In the genomic region with DNA sequence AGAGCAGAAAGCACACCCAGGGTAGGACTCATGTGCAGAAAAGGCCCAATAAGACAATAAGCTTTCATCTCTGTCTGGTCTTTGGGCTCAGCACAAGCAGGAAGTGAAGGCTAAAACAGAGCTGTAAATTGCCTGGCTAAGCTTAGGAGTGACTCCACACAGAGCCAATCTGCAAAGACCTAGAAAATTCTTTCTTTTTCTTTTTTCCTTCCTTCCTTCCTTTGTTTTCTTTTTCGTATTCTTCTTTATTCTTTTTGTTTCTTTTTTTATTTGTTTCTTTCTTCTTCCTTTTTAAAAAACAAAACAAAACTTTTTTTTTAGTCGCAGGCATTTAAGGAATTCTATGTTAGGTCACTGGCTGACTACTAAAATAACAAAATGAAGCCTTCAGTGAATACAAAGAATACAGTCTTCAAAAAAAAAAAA, we compare ENCODE assay signal across 15 cellular contexts. TPM values are rescaled to one million over a fixed set of nuclear protein-coding genes. Genes with fewer than 3 reads are reported as not detected.
DNase-seq lines count a peak whose midpoint lies in the region; ATAC-seq and TF ChIP-seq lines count a peak whose summit lies in the region.
"Had no signal": no experiment of that assay in that cellular context is flagged by ENCODE, and none has a peak within 500 bp of the region (broad histone marks: within the 10 kb centered on the region; RNA-seq: fewer than 3 reads in every experiment).

No MANE protein-coding gene starts in this region.

- H3K79me2 ChIP-seq in parathyroid adenoma: no peaks in the 10 kb centered on the region

- no peak for ATAC-seq in HG03457 (IDR thresholded peaks at IDR 0.05; ENCODE audit: unreplicated experiment)

- no peak overlapping the region for H3K4me3 Mint-ChIP-seq in glutamatergic neuron (ENCODE audit: unreplicated experiment)

- in situ Hi-C loops in SK-MEL-5 (cut with HindIII; ENCODE audit: low pct_unique_long_range_greater_than_20kb, low sequenced_read_pairs): no loop called here

- H3K36me3 ChIP-seq in parathyroid adenoma (ENCODE audit: control insufficient read depth, insufficient read depth, low read length): no peaks in the 10 kb centered on the region
- H3K36me3 ChIP-seq: colonic mucosa, SJCRH30 had no signal

- no peak for TF ChIP-seq CTCF in fibroblast of the aortic adventitia (IDR thresholded peaks at IDR 0.05; ENCODE audit: insufficient read depth, low read length)
- no peak for TF ChIP-seq CTCF in parathyroid adenoma (IDR thresholded peaks at IDR 0.05)
- TF ChIP-seq CTCF in glutamatergic neuron (IDR thresholded peaks at IDR 0.05; ENCODE audit: partially characterized antibody, unreplicated experiment): no peak

- no peaks in the 10 kb centered on the region for H3K4me1 ChIP-seq in parathyroid adenoma
- H3K4me1 ChIP-seq: colonic mucosa, SJCRH30 had no signal

- H3K27me3 ChIP-seq in parathyroid adenoma (ENCODE audit: control insufficient read depth, insufficient read depth, low read length): no peaks in the 10 kb centered on the region
- H3K27me3 ChIP-seq: colonic mucosa, SJCRH30 had no signal

- peak overlapping the region; percentile 34 for H3K27ac ChIP-seq in parathyroid adenoma
- H3K27ac ChIP-seq: colonic mucosa, SJCRH30 had no signal

- H3K4me3 ChIP-seq in fibroblast of the aortic adventitia (ENCODE audit: low read depth, low read length): no peak overlapping the region
- no peak overlapping the region for H3K4me3 ChIP-seq in parathyroid adenoma (ENCODE audit: low read depth, low read length)
- H3K4me3 ChIP-seq: colonic mucosa, SJCRH30, skin epidermis had no signal

- DNase-seq in EH (ENCODE audit: low read depth) (peak; percentile 48), SK-MEL-5 (ENCODE audit: low read depth, low spot score) (peak; percentile 33), fibroblast of the aortic adventitia (ENCODE audit: low read depth) (peak; percentile 31), DMS 273 treated with DMSO at 0.1 percent for 48 hours (lab: John Stamatoyannopoulos, UW) (no peak), glutamatergic neuron (no peak), NCI-H2029 (lab: John Stamatoyannopoulos, UW) (no peak)
- DNase-seq: activated CD4-positive, alpha-beta T cell treated with anti-CD3 and anti-CD28 coated beads for 1 hour; colonic mucosa; head of caudate nucleus; midbrain; NCI-H524 treated with DMSO at 0.1 percent for 48 hours; SJCRH30 had no signal

- H3K36me3 Mint-ChIP-seq in glutamatergic neuron (ENCODE audit: unreplicated experiment): no peaks in the 10 kb centered on the region

- no peaks in the 10 kb centered on the region for H3K4me1 Mint-ChIP-seq in glutamatergic neuron (ENCODE audit: low read depth, unreplicated experiment)

- H3K9me3 ChIP-seq in parathyroid adenoma (ENCODE audit: control insufficient read depth, low read length): no peaks in the 10 kb centered on the region
- H3K9me3 ChIP-seq: colonic mucosa, SJCRH30 had no signal

- H3K9ac ChIP-seq in parathyroid adenoma: no peak overlapping the region

- no peak overlapping the region for H3K27ac Mint-ChIP-seq in glutamatergic neuron (ENCODE audit: unreplicated experiment)

- peak overlapping the region; percentile 43 for H2AFZ ChIP-seq in parathyroid adenoma

- no peaks in the 10 kb centered on the region for H3K9me3 Mint-ChIP-seq in glutamatergic neuron (ENCODE audit: unreplicated experiment)

- no peak overlapping the region for H3K4me2 ChIP-seq in parathyroid adenoma (ENCODE audit: low read length)

- no peaks in the 10 kb centered on the region for H3K27me3 Mint-ChIP-seq in glutamatergic neuron (ENCODE audit: unreplicated experiment)

RNA-seq across cellular contexts. Expression of a gene that starts 12.2 kb away (rescaled TPM):
- total RNA-seq in SK-MEL-5 (2014; rRNA removed; shearing (Covaris generic)): 14.2 and 16.7 TPM in 2 replicates
- 91.2 and 114 TPM in 2 replicates for polyA plus RNA-seq in SK-MEL-5 (2015; cell fraction: cytosol; rRNA removed)
- 36.9 TPM in 2 replicates for polyA plus RNA-seq in SK-MEL-5 (2015; cell fraction: nucleus; rRNA removed)
- 17.0 and 28.0 TPM in 2 replicates for total RNA-seq in fibroblast of the aortic adventitia (ENCODE audit: low replicate concordance)
- total RNA-seq in glutamatergic neuron (ENCODE audit: unreplicated experiment): 50.7 TPM

RNA-seq across cellular contexts. Expression of a gene that starts 12.4 kb away (rescaled TPM):
- total RNA-seq in SK-MEL-5 (2014; rRNA removed; shearing (Covaris generic)): 9.2 and 12.0 TPM in 2 replicates
- 11.1 and 12.5 TPM in 2 replicates for polyA plus RNA-seq in SK-MEL-5 (2015; cell fraction: cytosol; rRNA removed)
- polyA plus RNA-seq in SK-MEL-5 (2015; cell fraction: nucleus; rRNA removed): 469 and 545 TPM in 2 replicates
- total RNA-seq in fibroblast of the aortic adventitia (ENCODE audit: low replicate concordance): 16.1 and 17.5 TPM in 2 replicates
- 103 TPM for total RNA-seq in glutamatergic neuron (ENCODE audit: unreplicated experiment)

RNA-seq across cellular contexts. Expression of a gene that starts 19.5 kb away (rescaled TPM):
- total RNA-seq in SK-MEL-5 (2014; rRNA removed; shearing (Covaris generic)): 32.2 and 40.9 TPM in 2 replicates
- 24.3 and 36.8 TPM in 2 replicates for polyA plus RNA-seq in SK-MEL-5 (2015; cell fraction: cytosol; rRNA removed)
- polyA plus RNA-seq in SK-MEL-5 (2015; cell fraction: nucleus; rRNA removed): 52.9 and 67.0 TPM in 2 replicates
- total RNA-seq in fibroblast of the aortic adventitia (ENCODE audit: low replicate concordance) (29.3 and 29.6 TPM in 2 replicates), glutamatergic neuron (ENCODE audit: unreplicated experiment) (45.0 TPM)

RNA-seq across cellular contexts. Expression of a gene that starts 29.3 kb away (rescaled TPM):
- total RNA-seq in SK-MEL-5 (2014; rRNA removed; shearing (Covaris generic)): 3.6 and 5.7 TPM in 2 replicates
- polyA plus RNA-seq in SK-MEL-5 (2015; cell fraction: cytosol; rRNA removed): 17.3 and 22.2 TPM in 2 replicates
- polyA plus RNA-seq in SK-MEL-5 (2015; cell fraction: nucleus; rRNA removed): 4.9 and 8.9 TPM in 2 replicates
- total RNA-seq in fibroblast of the aortic adventitia (ENCODE audit: low replicate concordance): 0.74 and 4.7 TPM in 2 replicates
- total RNA-seq in glutamatergic neuron (ENCODE audit: unreplicated experiment): 7.0 TPM

RNA-seq across cellular contexts. Expression of a gene that starts 56.2 kb away (rescaled TPM):
- not detected in 2 replicates for total RNA-seq in SK-MEL-5 (2014; rRNA removed; shearing (Covaris generic))
- polyA plus RNA-seq in SK-MEL-5 (2015; cell fraction: cytosol; rRNA removed): not detected in 2 replicates
- not detected in 2 replicates for polyA plus RNA-seq in SK-MEL-5 (2015; cell fraction: nucleus; rRNA removed)
- total RNA-seq in fibroblast of the aortic adventitia (ENCODE audit: low replicate concordance): 0.36 and 4.4 TPM in 2 replicates
- 0.64 TPM for total RNA-seq in glutamatergic neuron (ENCODE audit: unreplicated experiment)

Comparison
In these comparisons a context has a peak if more than half of its experiments do, and no peak if none do; other contexts are left out.
1. DNase-seq: peak in EH (single experiment), SK-MEL-5 (single experiment) and fibroblast of the aortic adventitia (single experiment); none in DMS 273 treated with DMSO at 0.1 percent for 48 hours (single experiment), glutamatergic neuron (single experiment) and NCI-H2029 (single experiment).